Comparison of ENCODE assay signal across 9 cellular contexts in genomic region chr6:21846541-21847451, GRCh38.
DNase-seq lines count a peak whose midpoint lies in the region; ATAC-seq, FAIRE-seq and TF ChIP-seq lines count a peak whose summit lies in the region.
"Had no signal": no experiment of that assay in that cellular context is flagged by ENCODE, and none has a peak within 500 bp of the region (broad histone marks: within the 10 kb centered on the region; RNA-seq: fewer than 3 reads in every experiment).

No MANE protein-coding gene starts in this region.

- no peak overlapping the region for H3K4me3 ChIP-seq in cardiac fibroblast (replicated peaks in 1 of 2; ENCODE audit: low read depth in 2 of 2, low read length in 2 of 2)

- DNase-seq in stimulated activated CD4-positive, alpha-beta T cell treated with anti-CD3 and anti-CD28 coated beads, Interleukin-1b, Interleukin-23, amount 100 ng/mL, for 48 hours: peak; percentile 42
- no peak for DNase-seq in stimulated activated CD4-positive, alpha-beta T cell treated with anti-CD3 and anti-CD28 coated beads, Interleukin-4, amount 100 ng/mL, for 24 hours
- DNase-seq in NCI-H2081 treated with DMSO at 0.1 percent for 48 hours (lab: John Stamatoyannopoulos, UW) (peak; percentile 43), cardiac fibroblast (ENCODE audit: low read depth in 2 of 2) (peak; percentile 11 to 42), Ammon's horn (ENCODE audit: low spot score) (no peak), D721Med (ENCODE audit: insufficient read length, low spot score) (no peak)
- DNase-seq in stimulated activated CD8-positive, alpha-beta memory T cell treated with anti-CD3 and anti-CD28 coated beads, Interleukin-4, amount 100 ng/mL, for 48 hours: peak; percentile 41

- ATAC-seq in HG02571 (IDR thresholded peaks at IDR 0.05; ENCODE audit: unreplicated experiment): no peak

- FAIRE-seq in D721Med (lab: Jason Lieb, UNC): no peak
- FAIRE-seq: G401.6 had no signal

- TF ChIP-seq CTCF in cardiac fibroblast (IDR thresholded peaks at IDR 0.05; ENCODE audit: low read depth, low read length) (no peak), D721Med (IDR thresholded peaks at IDR 0.05; ENCODE audit: insufficient read depth, missing control alignments) (no peak)

Comparison
In these comparisons a context has a peak if more than half of its experiments do, and no peak if none do; other contexts are left out.
1. DNase-seq: peak in stimulated activated CD4-positive, alpha-beta T cell treated with anti-CD3 and anti-CD28 coated beads, Interleukin-1b, Interleukin-23, amount 100 ng/mL, for 48 hours (single experiment), NCI-H2081 treated with DMSO at 0.1 percent for 48 hours (single experiment), cardiac fibroblast (2 of 2) and stimulated activated CD8-positive, alpha-beta memory T cell treated with anti-CD3 and anti-CD28 coated beads, Interleukin-4, amount 100 ng/mL, for 48 hours (single experiment); none in stimulated activated CD4-positive, alpha-beta T cell treated with anti-CD3 and anti-CD28 coated beads, Interleukin-4, amount 100 ng/mL, for 24 hours (single experiment), Ammon's horn (single experiment) and D721Med (single experiment).